In the genomic region with DNA sequence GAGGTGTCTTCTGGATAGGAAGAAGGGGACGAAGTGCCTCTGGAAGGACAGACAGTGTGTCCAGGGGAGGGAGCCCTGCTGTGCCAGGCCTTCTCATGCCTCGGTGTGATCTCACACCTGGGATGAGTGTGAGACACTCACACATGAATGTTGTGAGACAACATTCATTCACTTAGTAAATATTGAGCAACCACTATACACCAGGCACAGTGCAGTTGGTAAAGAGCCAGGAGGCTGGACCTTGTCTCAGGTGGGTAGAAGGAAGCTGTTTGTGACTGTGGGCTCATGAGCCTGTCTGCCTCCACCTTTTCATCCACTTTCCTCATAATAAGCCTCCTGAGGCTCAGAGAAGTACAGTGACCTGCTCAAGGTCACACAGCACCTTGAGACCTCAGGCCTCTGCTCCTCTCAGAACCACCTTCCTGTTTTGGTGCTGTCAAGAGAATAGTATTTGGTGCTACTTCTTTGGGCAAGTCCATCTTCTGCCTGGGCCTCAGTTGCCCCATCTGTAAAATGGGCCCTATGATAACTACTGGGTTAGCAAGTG, we compare ENCODE assay signal across 14 cellular contexts. TPM values are rescaled to one million over a fixed set of nuclear protein-coding genes. Genes with fewer than 3 reads are reported as not detected.
DNase-seq lines count a peak whose midpoint lies in the region; ATAC-seq, FAIRE-seq and TF ChIP-seq lines count a peak whose summit lies in the region.
"Had no signal": no experiment of that assay in that cellular context is flagged by ENCODE, and none has a peak within 500 bp of the region (broad histone marks: within the 10 kb centered on the region; RNA-seq: fewer than 3 reads in every experiment).

No MANE protein-coding gene starts in this region.

- H3K79me2 ChIP-seq in H1 (ENCODE audit: control insufficient read depth in 1 of 2, insufficient read depth in 2 of 2, low read length in 2 of 2) (peaks cover 3 to 79% of the 10 kb centered on the region in 2 experiments), osteoblast (ENCODE audit: insufficient read depth, low read length) (peaks cover 46% of the 10 kb centered on the region)

- H3K36me3 ChIP-seq in H1 (ENCODE audit: control insufficient read depth in 2 of 4, insufficient read depth in 4 of 4, low read length in 3 of 4), result no peaks in the 10 kb centered on the region
- H3K36me3 ChIP-seq in osteoblast (ENCODE audit: insufficient read depth, low read length), result peaks cover 60% of the 10 kb centered on the region
- H3K36me3 ChIP-seq: right atrium auricular region had no signal

- H2AFZ ChIP-seq in H1 (ENCODE audit: low read length), result no peak overlapping the region
- no peak overlapping the region for H2AFZ ChIP-seq in osteoblast (ENCODE audit: low read length)

- H3K23ac ChIP-seq in H1 (ENCODE audit: insufficient read length), result no peak overlapping the region

- peak overlapping the region; percentile 58 for H4K91ac ChIP-seq in H1 (replicated peaks; ENCODE audit: insufficient read length, low read length)

- DNase-seq in DMS53 (lab: John Stamatoyannopoulos, UW) (peak; percentile 50), DMS53 treated with DMSO at 0.1 percent for 48 hours (lab: John Stamatoyannopoulos, UW; ENCODE audit: unreplicated experiment) (no peak), NCI-H774 (lab: John Stamatoyannopoulos, UW) (peak; percentile 23), H1 (ENCODE audit: low read depth in 1 of 2, low spot score in 2 of 2) (no peak), osteoblast (ENCODE audit: insufficient read length, low spot score, missing footprints) (peak; percentile 73), GM03348 (ENCODE audit: low spot score) (no peak), GM19240 (ENCODE audit: insufficient read length, low spot score) (no peak)
- DNase-seq: GF-D8, HCEC 1CT, left ventricle myocardium superior, NCI-H2081 had no signal

- H3K27me3 ChIP-seq in H1 (replicated peaks in 1 of 4; ENCODE audit: control insufficient read depth in 3 of 4, extremely low read depth in 1 of 4, insufficient read depth in 3 of 4, low read length in 3 of 4) (no peaks in the 10 kb centered on the region), osteoblast (ENCODE audit: insufficient read depth, low read length) (no peaks in the 10 kb centered on the region)
- H3K27me3 ChIP-seq: right atrium auricular region had no signal

- H3K4me1 ChIP-seq in H1 (replicated peaks in 1 of 4; ENCODE audit: control insufficient read depth in 3 of 4, insufficient read depth in 4 of 4, low read length in 3 of 4) (peaks cover 23 to 52% (median 38%) of the 10 kb centered on the region in 4 experiments), osteoblast (ENCODE audit: insufficient read depth, low read length) (peaks cover 21% of the 10 kb centered on the region)

- peak overlapping the region; percentile 16; the same call in 1 of the 2 replicates for H2BK5ac ChIP-seq in H1 (ENCODE audit: low read depth, low read length)

- H3K4me2 ChIP-seq in H1 (ENCODE audit: insufficient read depth in 1 of 2, low read depth in 2 of 2, low read length in 2 of 2), result peak overlapping the region; percentile 50 to 63; a peak in 1 of 4 replicates
- no peak overlapping the region for H3K4me2 ChIP-seq in osteoblast (ENCODE audit: insufficient read depth, low read length)

- H3K23me2 ChIP-seq in H1 (ENCODE audit: low read depth, low read length), result no peaks in the 10 kb centered on the region

- peak overlapping the region; percentile 54; the same call in 1 of the 2 replicates for H2AK5ac ChIP-seq in H1 (ENCODE audit: low read depth, low read length)

- H2BK12ac ChIP-seq in H1 (ENCODE audit: low read depth, low read length), result peak overlapping the region; percentile 92

- no peak overlapping the region for H4K8ac ChIP-seq in H1 (ENCODE audit: extremely low read depth, insufficient read depth, low read length)

- H3K79me1 ChIP-seq in H1 (ENCODE audit: low read depth, low read length), result peaks cover 20% of the 10 kb centered on the region

- peaks cover 14 to 47% of the 10 kb centered on the region in 2 experiments for H4K20me1 ChIP-seq in H1 (replicated peaks in 1 of 2; ENCODE audit: control insufficient read depth in 1 of 2, insufficient read depth in 2 of 2, low read length in 2 of 2)
- peaks cover 57% of the 10 kb centered on the region for H4K20me1 ChIP-seq in osteoblast (ENCODE audit: insufficient read depth, low read length)

- FAIRE-seq in H1 (lab: Jason Lieb, UNC), result no peak

- TF ChIP-seq RAD21 in H1 (IDR thresholded peaks at IDR 0.05 in 1 of 2, conservative IDR thresholded peaks at IDR 0.05 in 1 of 2; ENCODE audit: low read depth in 2 of 2, low read length in 2 of 2), result no peak

- WGBS in H1 (ENCODE audit: extremely low coverage in 1 of 2, insufficient coverage in 1 of 2, insufficient read length in 1 of 2, insufficient replicate concordance in 2 of 2, low coverage in 1 of 2, low lambda C conversion rate in 2 of 2, missing lambda C conversion rate in 1 of 2), 2 experiments, result 74% methylated on average over 2 of the region's 2 CpGs; no CpG with 5 or more reads in 1 of the 2 experiments

- H3K56ac ChIP-seq in H1 (replicated peaks; ENCODE audit: insufficient read length, low read depth, low read length), result no peak overlapping the region

- H2BK20ac ChIP-seq in H1 (ENCODE audit: low read length), result peak overlapping the region; percentile 86; the same call in 1 of the 2 replicates

- H3K9me3 ChIP-seq in H1 (ENCODE audit: insufficient read depth in 2 of 2, low read depth in 1 of 2, low read length in 1 of 2) (no peaks in the 10 kb centered on the region), osteoblast (ENCODE audit: low read depth, low read length) (no peaks in the 10 kb centered on the region)
- H3K9me3 ChIP-seq: right atrium auricular region had no signal

- CTCF ChIA-PET in H1 (lab: Charles Lee; ENCODE audit: partially characterized antibody), result interaction anchor here (0.8 to 1.3 kb wide), 5 partner anchors 9 to 144 kb away, joined by 3 to 6 read pairs (median 4); no protein-coding TSS in a partner anchor

- no peak overlapping the region for H2BK120ac ChIP-seq in H1 (replicated peaks; ENCODE audit: low read depth, low read length)

- no peak overlapping the region for H3K14ac ChIP-seq in H1 (ENCODE audit: insufficient read length)

- H3K27ac ChIP-seq in H1 (ENCODE audit: low read depth, low read length), result no peak overlapping the region
- H3K27ac ChIP-seq in osteoblast (ENCODE audit: low read depth, low read length), result no peak overlapping the region
- H3K27ac ChIP-seq: 22Rv1, right atrium auricular region had no signal

- peak overlapping the region; percentile 86; the same call in 1 of the 2 replicates for H3K18ac ChIP-seq in H1 (ENCODE audit: extremely low read depth, low read length)

- peak overlapping the region; percentile 20 for H4K5ac ChIP-seq in H1 (ENCODE audit: insufficient read length, low read depth, low read length)

- TF ChIP-seq POLR2A in H1 (IDR thresholded peaks at IDR 0.05; ENCODE audit: control extremely low read depth in 1 of 2, low read depth in 2 of 2, low read length in 2 of 2), result no peak

- POLR2A ChIA-PET in H1 (lab: Charles Lee; ENCODE audit: partially characterized antibody), result interaction anchor here (1.4 to 3.5 kb wide), 2 partner anchors 20 kb away, joined by 3 to 17 read pairs; a partner anchor contains a TSS

- no peak overlapping the region for H3K9ac ChIP-seq in H1 (replicated peaks in 1 of 4; ENCODE audit: extremely low read depth in 1 of 4, low read depth in 3 of 4, low read length in 3 of 4)

- no peak for TF ChIP-seq EP300 in H1 (IDR thresholded peaks at IDR 0.05; ENCODE audit: borderline replicate concordance in 1 of 2, low read depth in 2 of 2, low read length in 2 of 2)

- TF ChIP-seq CTCF in H1 (IDR thresholded peaks at IDR 0.05; ENCODE audit: control extremely low read depth in 1 of 3, insufficient read depth in 1 of 3, low read depth in 1 of 3, low read length in 3 of 3) (no peak), osteoblast (IDR thresholded peaks at IDR 0.05; ENCODE audit: extremely low read depth, low read depth, low read length) (no peak)

- ATAC-seq in HG03442 (IDR thresholded peaks at IDR 0.05; ENCODE audit: unreplicated experiment), result no peak
- ATAC-seq: left ventricle myocardium superior had no signal

- peak overlapping the region; percentile 86 for H3K4ac ChIP-seq in H1 (replicated peaks; ENCODE audit: insufficient read length, low read depth, low read length)

- H3K4me3 ChIP-seq in H1 (ENCODE audit: extremely low read depth in 1 of 4, insufficient read depth in 2 of 4, low read depth in 3 of 4, low read length in 4 of 4), result no peak overlapping the region
- no peak overlapping the region for H3K4me3 ChIP-seq in osteoblast (ENCODE audit: insufficient read depth, low read length)
- H3K4me3 ChIP-seq: right atrium auricular region had no signal

- peak overlapping the region; percentile 84; the same call in 1 of the 2 replicates for H2BK15ac ChIP-seq in H1 (ENCODE audit: low read length)

TF ChIP-seq in H1, 55 proteins besides CTCF, POLR2A, EP300 and RAD21:
- peak in 1 of 2 experiments; percentile 55; a peak in 1 of 4 replicates for TF ChIP-seq HDAC2 (IDR thresholded peaks at IDR 0.05; ENCODE audit: borderline replicate concordance in 1 of 2, low read depth in 2 of 2, low read length in 2 of 2)
- TF ChIP-seq KDM4A (IDR thresholded peaks at IDR 0.05; ENCODE audit: low read depth, low read length, severe bottlenecking), result no peak
- peak; percentile 78; the same call in 1 of the 2 replicates for TF ChIP-seq KDM1A (IDR thresholded peaks at IDR 0.05; ENCODE audit: borderline replicate concordance, low read length)

RNA-seq across cellular contexts. Expression of a gene that starts 20.9 kb away (rescaled TPM):
- total RNA-seq in H1 (2021; fragmentation: NEBNext Ultra II Directional; extraction: Animal tissue kit (Norgen Biotek cat#: 25700)), result 140 and 144 TPM in 2 replicates
- polyA plus RNA-seq in H1 (2011; rRNA removed), result 66.2 and 77.8 TPM in 2 replicates
- polyA plus RNA-seq in H1 (2011; cell fraction: cytosol; rRNA removed), result 69.0 TPM
- polyA plus RNA-seq in H1 (2011; cell fraction: nucleus; rRNA removed), result 164 TPM
- 61.4 to 78.1 TPM (median 74.2 TPM) in 4 replicates for polyA plus RNA-seq in H1 (2012, experiment 1 of 2)
- polyA plus RNA-seq in H1 (2012, experiment 2 of 2), result 45.2 TPM
- 158 TPM for polyA plus RNA-seq in H1 (2013, experiment 1 of 2)
- polyA plus RNA-seq in H1 (2013, experiment 2 of 2), result 135 TPM
- polyA minus RNA-seq in H1 (2011; rRNA and poly(A)+ RNA removed), result 242 and 245 TPM in 2 replicates
- polyA minus RNA-seq in H1 (2011; cell fraction: cytosol; rRNA and poly(A)+ RNA removed), result 135 TPM
- polyA minus RNA-seq in H1 (2011; cell fraction: nucleus; rRNA and poly(A)+ RNA removed), result 104 TPM
- 76.6 and 86.5 TPM in 2 replicates for total RNA-seq in osteoblast

Comparison
In these comparisons a context has a peak if more than half of its experiments do, and no peak if none do; other contexts are left out.
1. DNase-seq: peak in DMS53 (single experiment), NCI-H774 (single experiment) and osteoblast (single experiment); none in DMS53 treated with DMSO at 0.1 percent for 48 hours (single experiment), H1 (0 of 2), GM03348 (single experiment) and GM19240 (single experiment).